Comparison of ENCODE assay signal across 10 cellular contexts in the genomic region with DNA sequence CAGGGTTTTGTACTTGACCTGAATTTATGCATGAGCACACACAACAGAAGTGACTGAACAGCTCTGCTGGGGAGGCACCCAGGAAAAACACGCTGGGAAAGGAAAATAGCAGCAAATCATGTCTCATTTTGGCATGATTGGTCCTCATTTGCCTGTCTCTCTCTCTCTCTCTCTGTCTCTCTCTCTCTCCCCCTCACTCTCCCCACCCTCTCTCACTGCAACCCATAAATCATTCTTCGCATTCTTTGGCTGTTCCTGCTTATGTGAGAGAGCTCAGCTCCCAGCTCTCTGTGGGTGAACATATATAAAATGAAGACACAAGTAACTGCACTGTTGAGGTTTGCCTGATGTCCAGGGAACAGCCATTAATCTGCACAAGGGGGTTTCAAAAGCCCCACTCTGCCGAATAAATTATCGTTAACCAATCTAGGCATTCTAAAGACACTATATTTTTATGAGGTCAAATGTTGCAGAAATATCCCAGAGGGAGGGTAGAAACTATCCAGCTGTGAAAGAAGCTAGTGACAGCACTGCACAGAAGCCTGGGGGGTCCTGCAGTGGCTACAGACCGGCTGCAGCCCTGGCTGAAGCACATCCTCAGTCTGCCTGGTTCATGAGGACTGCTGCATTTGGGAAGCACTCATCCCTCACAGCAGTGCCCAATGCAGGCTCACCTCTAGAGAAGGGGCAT.
DNase-seq lines count a peak whose midpoint lies in the region; ATAC-seq and TF ChIP-seq lines count a peak whose summit lies in the region.
"Had no signal": no experiment of that assay in that cellular context is flagged by ENCODE, and none has a peak within 500 bp of the region (broad histone marks: within the 10 kb centered on the region; RNA-seq: fewer than 3 reads in every experiment).

No MANE protein-coding gene starts in this region.

- H3K9me2 ChIP-seq in neural cell (ENCODE audit: insufficient read depth, low read length), result no peaks in the 10 kb centered on the region

- H3K79me2 ChIP-seq in neural cell (replicated peaks; ENCODE audit: insufficient read depth, low read length), result no peaks in the 10 kb centered on the region

- H3K27ac Mint-ChIP-seq in activated CD4-positive, alpha-beta T cell treated with anti-CD3 and anti-CD28 coated beads for 36 hours, result no peak overlapping the region

- H3K27ac ChIP-seq in neural cell (ENCODE audit: low read length), result peak overlapping the region; percentile 84
- H3K27ac ChIP-seq: ascending aorta had no signal

- no peak for TF ChIP-seq CTCF in choroid plexus epithelial cell (conservative IDR thresholded peaks at IDR 0.05; ENCODE audit: low read depth, low read length)
- peak; percentile 37 for TF ChIP-seq CTCF in neural cell (IDR thresholded peaks at IDR 0.05; ENCODE audit: poor library complexity, severe bottlenecking)

- H3K4me1 Mint-ChIP-seq in activated CD4-positive, alpha-beta T cell treated with anti-CD3 and anti-CD28 coated beads for 36 hours, result no peaks in the 10 kb centered on the region

- DNase-seq in Caki2 (ENCODE audit: low read depth) (peak; percentile 99), NCI-H1694 (lab: John Stamatoyannopoulos, UW) (peak; percentile 92), choroid plexus epithelial cell (ENCODE audit: low read depth) (peak; percentile 96), epidermal melanocyte (ENCODE audit: insufficient read length, low spot score) (no peak), GM19240 (ENCODE audit: insufficient read length, low spot score) (no peak)
- DNase-seq in activated CD4-positive, alpha-beta T cell treated with anti-CD3 and anti-CD28 coated beads for 4 hours, result no peak
- DNase-seq in activated CD4-positive, alpha-beta T cell treated with anti-CD3 and anti-CD28 coated beads for 36 hours, result no peak
- DNase-seq: T-helper 1 cell had no signal

- CTCF ChIA-PET in activated CD4-positive, alpha-beta T cell treated with anti-CD3 and anti-CD28 coated beads for 36 hours (lab: Charles Lee), result no interaction called here

- no peak for ATAC-seq in activated CD4-positive, alpha-beta T cell treated with anti-CD3 and anti-CD28 coated beads for 36 hours

- H3K4me3 ChIP-seq in choroid plexus epithelial cell (ENCODE audit: low read depth, low read length) (no peak overlapping the region), neural cell (ENCODE audit: low read length) (peak overlapping the region; percentile 58)
- H3K4me3 ChIP-seq: ascending aorta had no signal

- H3K36me3 ChIP-seq in neural cell (ENCODE audit: insufficient read depth, low read length), result no peaks in the 10 kb centered on the region
- H3K36me3 ChIP-seq: ascending aorta had no signal

- intact Hi-C loops in activated CD4-positive, alpha-beta T cell treated with anti-CD3 and anti-CD28 coated beads for 36 hours (cut with DNase I, micrococcal nuclease), result no loop called here

- H3K9me3 Mint-ChIP-seq in activated CD4-positive, alpha-beta T cell treated with anti-CD3 and anti-CD28 coated beads for 36 hours (ENCODE audit: low read depth), result no peaks in the 10 kb centered on the region

- H3K9me3 ChIP-seq in neural cell (ENCODE audit: low read length), result no peaks in the 10 kb centered on the region
- H3K9me3 ChIP-seq: ascending aorta had no signal

- peaks cover 11% of the 10 kb centered on the region for H3F3A ChIP-seq in neural cell (ENCODE audit: insufficient read depth, low read length, poor library complexity, severe bottlenecking)

- H3K9ac ChIP-seq in neural cell (ENCODE audit: low read length), result peak overlapping the region; percentile 59

- H4K20me1 ChIP-seq in neural cell (ENCODE audit: insufficient read depth), result no peaks in the 10 kb centered on the region

- peak overlapping the region; percentile 87 for H3K4me2 ChIP-seq in neural cell (ENCODE audit: low read length)

- peak; percentile 95 for TF ChIP-seq EP300 in neural cell (conservative IDR thresholded peaks at IDR 0.05; ENCODE audit: poor library complexity, severe bottlenecking)

- peak; percentile 51 for TF ChIP-seq RAD21 in neural cell (conservative IDR thresholded peaks at IDR 0.05)

- H3K27me3 Mint-ChIP-seq in activated CD4-positive, alpha-beta T cell treated with anti-CD3 and anti-CD28 coated beads for 36 hours, result no peaks in the 10 kb centered on the region

- POLR2A ChIA-PET in activated CD4-positive, alpha-beta T cell treated with anti-CD3 and anti-CD28 coated beads for 36 hours (lab: Charles Lee), result no interaction called here

- no peak overlapping the region for H3K4me3 Mint-ChIP-seq in activated CD4-positive, alpha-beta T cell treated with anti-CD3 and anti-CD28 coated beads for 36 hours

- no peaks in the 10 kb centered on the region for H3K36me3 Mint-ChIP-seq in activated CD4-positive, alpha-beta T cell treated with anti-CD3 and anti-CD28 coated beads for 36 hours (ENCODE audit: low read depth)

- no peaks in the 10 kb centered on the region for H3K27me3 ChIP-seq in neural cell (ENCODE audit: insufficient read depth, low read depth, low read length)
- H3K27me3 ChIP-seq: ascending aorta had no signal

- H2AFZ ChIP-seq in neural cell (ENCODE audit: low read depth, low read length), result peak overlapping the region; percentile 15

- in situ Hi-C loops in Caki2 (cut with HindIII; ENCODE audit: low pct_unique_long_range_greater_than_20kb, low sequenced_read_pairs), result no loop called here

TF ChIP-seq in neural cell, 6 proteins besides CTCF, POLR2A, EP300 and RAD21:
- TF ChIP-seq, protein P1, sequence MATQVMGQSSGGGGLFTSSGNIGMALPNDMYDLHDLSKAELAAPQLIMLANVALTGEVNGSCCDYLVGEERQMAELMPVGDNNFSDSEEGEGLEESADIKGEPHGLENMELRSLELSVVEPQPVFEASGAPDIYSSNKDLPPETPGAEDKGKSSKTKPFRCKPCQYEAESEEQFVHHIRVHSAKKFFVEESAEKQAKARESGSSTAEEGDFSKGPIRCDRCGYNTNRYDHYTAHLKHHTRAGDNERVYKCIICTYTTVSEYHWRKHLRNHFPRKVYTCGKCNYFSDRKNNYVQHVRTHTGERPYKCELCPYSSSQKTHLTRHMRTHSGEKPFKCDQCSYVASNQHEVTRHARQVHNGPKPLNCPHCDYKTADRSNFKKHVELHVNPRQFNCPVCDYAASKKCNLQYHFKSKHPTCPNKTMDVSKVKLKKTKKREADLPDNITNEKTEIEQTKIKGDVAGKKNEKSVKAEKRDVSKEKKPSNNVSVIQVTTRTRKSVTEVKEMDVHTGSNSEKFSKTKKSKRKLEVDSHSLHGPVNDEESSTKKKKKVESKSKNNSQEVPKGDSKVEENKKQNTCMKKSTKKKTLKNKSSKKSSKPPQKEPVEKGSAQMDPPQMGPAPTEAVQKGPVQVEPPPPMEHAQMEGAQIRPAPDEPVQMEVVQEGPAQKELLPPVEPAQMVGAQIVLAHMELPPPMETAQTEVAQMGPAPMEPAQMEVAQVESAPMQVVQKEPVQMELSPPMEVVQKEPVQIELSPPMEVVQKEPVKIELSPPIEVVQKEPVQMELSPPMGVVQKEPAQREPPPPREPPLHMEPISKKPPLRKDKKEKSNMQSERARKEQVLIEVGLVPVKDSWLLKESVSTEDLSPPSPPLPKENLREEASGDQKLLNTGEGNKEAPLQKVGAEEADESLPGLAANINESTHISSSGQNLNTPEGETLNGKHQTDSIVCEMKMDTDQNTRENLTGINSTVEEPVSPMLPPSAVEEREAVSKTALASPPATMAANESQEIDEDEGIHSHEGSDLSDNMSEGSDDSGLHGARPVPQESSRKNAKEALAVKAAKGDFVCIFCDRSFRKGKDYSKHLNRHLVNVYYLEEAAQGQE (IDR thresholded peaks at IDR 0.05; ENCODE audit: borderline replicate concordance), result peak; percentile 85
- TF ChIP-seq TAF1 (IDR thresholded peaks at IDR 0.05; ENCODE audit: low read depth) (no peak), MXI1 (conservative IDR thresholded peaks at IDR 0.05; ENCODE audit: poor library complexity, severe bottlenecking) (peak; percentile 68), SMC3 (conservative IDR thresholded peaks at IDR 0.05; ENCODE audit: poor library complexity) (peak; percentile 59), EZH2 (IDR thresholded peaks at IDR 0.05; ENCODE audit: borderline replicate concordance, insufficient read depth, low read length, poor library complexity, severe bottlenecking) (no peak), POLR2AphosphoS5 (IDR thresholded peaks at IDR 0.05) (peak; percentile 84)

Comparison
In these comparisons a context has a peak if more than half of its experiments do, and no peak if none do; other contexts are left out.
1. DNase-seq: peak in Caki2 (single experiment), NCI-H1694 (single experiment) and choroid plexus epithelial cell (single experiment); none in epidermal melanocyte (single experiment), activated CD4-positive, alpha-beta T cell treated with anti-CD3 and anti-CD28 coated beads for 4 hours (0 of 2), GM19240 (single experiment) and activated CD4-positive, alpha-beta T cell treated with anti-CD3 and anti-CD28 coated beads for 36 hours (single experiment).